In genomic region chr4:42083816-42084215, GRCh38 we compare ENCODE assay signal across 19 cellular contexts.
DNase-seq lines count a peak whose midpoint lies in the region; ATAC-seq, FAIRE-seq and TF ChIP-seq lines count a peak whose summit lies in the region.
"Had no signal": no experiment of that assay in that cellular context is flagged by ENCODE, and none has a peak within 500 bp of the region (broad histone marks: within the 10 kb centered on the region; RNA-seq: fewer than 3 reads in every experiment).

No MANE protein-coding gene starts in this region.

- FAIRE-seq in HTR-8/SVneo (lab: Jason Lieb, UNC) = no peak

- TF ChIP-seq CTCF in AG10803 (conservative IDR thresholded peaks at IDR 0.05; ENCODE audit: low read length) = no peak

- no peak overlapping the region for H3K4me3 ChIP-seq in AG10803 (ENCODE audit: low read length)

- DNase-seq in AG10803 (ENCODE audit: low read depth) (peak; percentile 12), HTR-8/SVneo (ENCODE audit: insufficient read length, low spot score) (peak; percentile 7), astrocyte of the hippocampus (ENCODE audit: low read depth, low spot score) (peak; percentile 3), glomerular visceral epithelial cell (ENCODE audit: extremely low spot score) (peak; percentile 9), SW480 (ENCODE audit: low spot score) (no peak)
- DNase-seq in activated CD4-positive, alpha-beta T cell treated with anti-CD3 and anti-CD28 coated beads for 1 hour = no peak
- DNase-seq: DMS79 treated with DMSO at 0.1 percent for 48 hours, GDM1, GOT3, KBM-7, NCI-H1417 treated with DMSO at 0.1 percent for 48 hours, NCI-H187 treated with DMSO at 0.1 percent for 48 hours, NCI-H345, NCI-H524 treated with DMSO at 0.1 percent for 48 hours, PC-3, RPMI8226, SHP77 treated with DMSO at 0.1 percent for 48 hours had no signal

- ATAC-seq in GM18861 (IDR thresholded peaks at IDR 0.05; ENCODE audit: unreplicated experiment) (no peak), GM21619 (IDR thresholded peaks at IDR 0.05; ENCODE audit: unreplicated experiment) (no peak)
- ATAC-seq: PC-3 had no signal

Comparison
In these comparisons a context has a peak if more than half of its experiments do, and no peak if none do; other contexts are left out.
1. DNase-seq: peak in AG10803 (single experiment), HTR-8/SVneo (single experiment), astrocyte of the hippocampus (single experiment) and glomerular visceral epithelial cell (single experiment); none in SW480 (single experiment) and activated CD4-positive, alpha-beta T cell treated with anti-CD3 and anti-CD28 coated beads for 1 hour (single experiment).